17 cellular contexts compared by ENCODE assay signal in the genomic region with DNA sequence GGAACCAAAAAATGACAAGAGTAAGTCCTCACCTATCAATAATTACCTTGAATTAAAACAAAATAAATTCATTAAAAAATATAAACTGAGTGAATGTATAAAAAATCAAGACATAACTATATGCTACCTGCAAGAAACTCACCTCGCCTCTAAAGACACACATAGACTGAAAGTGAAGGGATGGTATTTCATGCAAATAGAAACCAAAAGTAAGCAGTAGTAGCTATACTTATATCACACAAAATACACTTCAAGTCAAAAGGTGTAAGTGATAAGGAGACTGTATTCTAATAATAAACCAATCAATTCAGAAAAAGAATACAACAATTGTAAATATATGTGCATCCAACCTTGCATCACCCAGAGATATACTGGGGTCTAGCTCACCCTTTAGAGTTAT.
DNase-seq lines count a peak whose midpoint lies in the region; ATAC-seq, FAIRE-seq and TF ChIP-seq lines count a peak whose summit lies in the region.
"Had no signal": no experiment of that assay in that cellular context is flagged by ENCODE, and none has a peak within 500 bp of the region (broad histone marks: within the 10 kb centered on the region; RNA-seq: fewer than 3 reads in every experiment).

No MANE protein-coding gene starts in this region.

- FAIRE-seq in GM18507 (lab: Jason Lieb, UNC) (peak; percentile 54), D721Med (lab: Jason Lieb, UNC) (no peak)
- FAIRE-seq: GM12892, urothelium cell line had no signal

- H3K27me3 Mint-ChIP-seq in naive thymus-derived CD4-positive, alpha-beta T cell: peaks cover 0 to 25% (median 21%) of the 10 kb centered on the region in 5 donors
- H3K27me3 Mint-ChIP-seq: stimulated activated memory B cell treated with anti-CD40 and anti-IgM and Interleukin-4, amounts not matched to agents 10 μg/mL and 1 μg/mL and 100 μg/mL, for 72 hours had no signal

- no peak for DNase-seq in GM18507 (ENCODE audit: extremely low spot score, insufficient read length, low read depth)
- no peak for DNase-seq in D721Med (ENCODE audit: insufficient read length, low spot score)
- no peak for DNase-seq in SW 1271 (lab: John Stamatoyannopoulos, UW)
- no peak for DNase-seq in naive thymus-derived CD4-positive, alpha-beta T cell
- no peak for DNase-seq in mesenteric fat pad (ENCODE audit: low spot score)
- DNase-seq: central memory CD4-positive, alpha-beta T cell; DMS79; head of caudate nucleus; NCI-H510A treated with DMSO at 0.1 percent for 48 hours; stimulated activated CD4-positive, alpha-beta T cell treated with anti-CD3 and anti-CD28 coated beads, Interleukin-2, amount 100 ng/mL, for 48 hours had no signal

- CTCF ChIA-PET in naive thymus-derived CD4-positive, alpha-beta T cell (lab: Charles Lee): no interaction called here

- no peak overlapping the region for H3K4me3 ChIP-seq in naive thymus-derived CD4-positive, alpha-beta T cell (ENCODE audit: low read length)

- no peaks in the 10 kb centered on the region for H3K9me3 ChIP-seq in naive thymus-derived CD4-positive, alpha-beta T cell (ENCODE audit: control insufficient read depth in 2 of 3, low read length in 3 of 3)

- no peaks in the 10 kb centered on the region for H3K36me3 Mint-ChIP-seq in naive thymus-derived CD4-positive, alpha-beta T cell
- H3K36me3 Mint-ChIP-seq: activated naive CD4-positive, alpha-beta T cell treated with anti-CD3 and anti-CD28 coated beads, Interleukin-2, amount 50 U/mL, for 24 hours; stimulated activated memory B cell treated with anti-CD40 and anti-IgM and Interleukin-4, amounts not matched to agents 10 μg/mL and 1 μg/mL and 100 μg/mL, for 72 hours had no signal

- peaks cover 0 to 29% (median 10%) of the 10 kb centered on the region in 11 donors for H3K9me3 Mint-ChIP-seq in naive thymus-derived CD4-positive, alpha-beta T cell

- no peaks in the 10 kb centered on the region for H3K36me3 ChIP-seq in naive thymus-derived CD4-positive, alpha-beta T cell (ENCODE audit: control insufficient read depth in 2 of 3, insufficient read depth in 3 of 3, low read length in 3 of 3)

- TF ChIP-seq CTCF in D721Med (IDR thresholded peaks at IDR 0.05; ENCODE audit: insufficient read depth, missing control alignments): no peak

- no peak overlapping the region for H3K27ac Mint-ChIP-seq in naive thymus-derived CD4-positive, alpha-beta T cell
- H3K27ac Mint-ChIP-seq: stimulated activated memory B cell treated with anti-CD40 and anti-IgM and Interleukin-4, amounts not matched to agents 10 μg/mL and 1 μg/mL and 100 μg/mL, for 72 hours had no signal

- ATAC-seq in GM19468 (IDR thresholded peaks at IDR 0.05; ENCODE audit: extremely low read depth, unreplicated experiment): peak; percentile 47
- ATAC-seq in HG02840 (IDR thresholded peaks at IDR 0.05; ENCODE audit: low FRiP score, unreplicated experiment): peak; percentile 70
- ATAC-seq in HG03378 (IDR thresholded peaks at IDR 0.05; ENCODE audit: unreplicated experiment): peak; percentile 91
- ATAC-seq in naive thymus-derived CD4-positive, alpha-beta T cell: no peak
- ATAC-seq: stimulated activated memory B cell treated with anti-CD40 and anti-IgM and Interleukin-4, amounts not matched to agents 10 μg/mL and 1 μg/mL and 100 μg/mL, for 72 hours had no signal

- POLR2A ChIA-PET in naive thymus-derived CD4-positive, alpha-beta T cell (lab: Charles Lee): no interaction called here

- H3K27ac ChIP-seq in naive thymus-derived CD4-positive, alpha-beta T cell (ENCODE audit: low read depth, low read length): no peak overlapping the region

- H3K4me1 ChIP-seq in naive thymus-derived CD4-positive, alpha-beta T cell (ENCODE audit: control insufficient read depth in 2 of 2, insufficient read depth in 2 of 2, low read length in 2 of 2): no peaks in the 10 kb centered on the region

- intact Hi-C loops in naive thymus-derived CD4-positive, alpha-beta T cell (cut with micrococcal nuclease): no loop called here

- no peaks in the 10 kb centered on the region for H3K27me3 ChIP-seq in naive thymus-derived CD4-positive, alpha-beta T cell (ENCODE audit: control insufficient read depth in 2 of 2, insufficient read depth in 2 of 2, low read length in 2 of 2)

- H3K4me3 Mint-ChIP-seq in naive thymus-derived CD4-positive, alpha-beta T cell: no peak overlapping the region
- H3K4me3 Mint-ChIP-seq: activated naive CD4-positive, alpha-beta T cell treated with anti-CD3 and anti-CD28 coated beads, Interleukin-2, amount 50 U/mL, for 24 hours; stimulated activated memory B cell treated with anti-CD40 and anti-IgM and Interleukin-4, amounts not matched to agents 10 μg/mL and 1 μg/mL and 100 μg/mL, for 72 hours had no signal

- H3K4me1 Mint-ChIP-seq in naive thymus-derived CD4-positive, alpha-beta T cell: no peaks in the 10 kb centered on the region
- H3K4me1 Mint-ChIP-seq: activated naive CD4-positive, alpha-beta T cell treated with anti-CD3 and anti-CD28 coated beads, Interleukin-2, amount 50 U/mL, for 24 hours; stimulated activated memory B cell treated with anti-CD40 and anti-IgM and Interleukin-4, amounts not matched to agents 10 μg/mL and 1 μg/mL and 100 μg/mL, for 72 hours had no signal
